ENCODE assay signal across 1 cellular context in the genomic region with DNA sequence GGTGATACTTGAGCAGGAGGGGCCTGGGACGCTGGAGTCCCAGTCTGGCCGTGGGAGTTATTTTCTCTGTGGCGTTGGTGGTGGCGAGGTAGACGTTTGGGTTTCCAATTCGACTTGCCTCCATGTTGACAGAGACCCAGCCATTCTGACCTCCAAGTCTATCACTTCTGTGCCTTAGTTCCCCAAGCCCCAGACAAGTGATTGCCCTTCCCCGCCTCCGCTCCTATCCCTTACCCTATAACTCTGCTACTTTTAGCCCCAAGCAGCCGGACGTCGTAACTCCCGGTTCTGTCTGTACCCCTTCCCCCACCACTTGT.
TF ChIP-seq lines count a peak whose summit lies in the region.

No MANE protein-coding gene starts in this region.

TF ChIP-seq in neural cell, 6 proteins besides CTCF, POLR2A, EP300 and RAD21:
- TF ChIP-seq, protein P1, sequence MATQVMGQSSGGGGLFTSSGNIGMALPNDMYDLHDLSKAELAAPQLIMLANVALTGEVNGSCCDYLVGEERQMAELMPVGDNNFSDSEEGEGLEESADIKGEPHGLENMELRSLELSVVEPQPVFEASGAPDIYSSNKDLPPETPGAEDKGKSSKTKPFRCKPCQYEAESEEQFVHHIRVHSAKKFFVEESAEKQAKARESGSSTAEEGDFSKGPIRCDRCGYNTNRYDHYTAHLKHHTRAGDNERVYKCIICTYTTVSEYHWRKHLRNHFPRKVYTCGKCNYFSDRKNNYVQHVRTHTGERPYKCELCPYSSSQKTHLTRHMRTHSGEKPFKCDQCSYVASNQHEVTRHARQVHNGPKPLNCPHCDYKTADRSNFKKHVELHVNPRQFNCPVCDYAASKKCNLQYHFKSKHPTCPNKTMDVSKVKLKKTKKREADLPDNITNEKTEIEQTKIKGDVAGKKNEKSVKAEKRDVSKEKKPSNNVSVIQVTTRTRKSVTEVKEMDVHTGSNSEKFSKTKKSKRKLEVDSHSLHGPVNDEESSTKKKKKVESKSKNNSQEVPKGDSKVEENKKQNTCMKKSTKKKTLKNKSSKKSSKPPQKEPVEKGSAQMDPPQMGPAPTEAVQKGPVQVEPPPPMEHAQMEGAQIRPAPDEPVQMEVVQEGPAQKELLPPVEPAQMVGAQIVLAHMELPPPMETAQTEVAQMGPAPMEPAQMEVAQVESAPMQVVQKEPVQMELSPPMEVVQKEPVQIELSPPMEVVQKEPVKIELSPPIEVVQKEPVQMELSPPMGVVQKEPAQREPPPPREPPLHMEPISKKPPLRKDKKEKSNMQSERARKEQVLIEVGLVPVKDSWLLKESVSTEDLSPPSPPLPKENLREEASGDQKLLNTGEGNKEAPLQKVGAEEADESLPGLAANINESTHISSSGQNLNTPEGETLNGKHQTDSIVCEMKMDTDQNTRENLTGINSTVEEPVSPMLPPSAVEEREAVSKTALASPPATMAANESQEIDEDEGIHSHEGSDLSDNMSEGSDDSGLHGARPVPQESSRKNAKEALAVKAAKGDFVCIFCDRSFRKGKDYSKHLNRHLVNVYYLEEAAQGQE (IDR thresholded peaks at IDR 0.05; ENCODE audit: borderline replicate concordance) = no peak
- TF ChIP-seq POLR2AphosphoS5 (IDR thresholded peaks at IDR 0.05) = no peak
